8 cellular contexts compared by ENCODE assay signal in genomic region chr16:1678500-1679098, GRCh38. TPM values are rescaled to one million over a fixed set of nuclear protein-coding genes. Genes with fewer than 3 reads are reported as not detected.
A peak's percentile ranks its signal among the peaks of the same experiment; 100 is the strongest.
DNase-seq lines count a peak whose midpoint lies in the region; ATAC-seq and TF ChIP-seq lines count a peak whose summit lies in the region.

No MANE protein-coding gene starts in this region.

- DNase-seq in DMS153 treated with DMSO at 0.1 percent for 48 hours (lab: John Stamatoyannopoulos, UW; ENCODE audit: unreplicated experiment) (peak; percentile 4), DMS153 (lab: John Stamatoyannopoulos, UW) (no peak), T1000 (lab: John Stamatoyannopoulos, UW) (peak; percentile 28), breast epithelium (ENCODE audit: low spot score in 2 of 2) (peak; percentile 59 to 62), left kidney (ENCODE audit: low read depth, low spot score) (peak; percentile 70)
- DNase-seq in stimulated activated CD4-positive, alpha-beta T cell treated with anti-CD3 and anti-CD28 coated beads, Interleukin-2, amount 100 ng/mL, for 4 hours (ENCODE audit: low read depth), result peak; percentile 41

- ATAC-seq in HG03460 (IDR thresholded peaks at IDR 0.05; ENCODE audit: unreplicated experiment), result peak; percentile 13
- ATAC-seq in GM21786 (IDR thresholded peaks at IDR 0.05; ENCODE audit: unreplicated experiment), result no peak

- H3K27me3 ChIP-seq in breast epithelium, result no peaks in the 10 kb centered on the region

- no peak for TF ChIP-seq CTCF in breast epithelium (IDR thresholded peaks at IDR 0.05)

- no peaks in the 10 kb centered on the region for H3K4me1 ChIP-seq in breast epithelium

- H3K27ac ChIP-seq in breast epithelium, result peak overlapping the region; percentile 82 to 86

- no peaks in the 10 kb centered on the region for H3K9me3 ChIP-seq in breast epithelium

- H3K4me3 ChIP-seq in breast epithelium, result peak overlapping the region; percentile 74 to 89 (median 80)

- intact Hi-C loops in breast epithelium (cut with DNase I; ENCODE audit: low total_unique reads), result no loop called here

- TF ChIP-seq POLR2A in breast epithelium (IDR thresholded peaks at IDR 0.05), result no peak

- no peaks in the 10 kb centered on the region for H3K36me3 ChIP-seq in breast epithelium

RNA-seq across cellular contexts. Expression of gene JPT2, which starts 0.5 kb away (rescaled TPM):
- 10 to 100 TPM; 19.2 to 44.2 (median 36.0) TPM for total RNA-seq in breast epithelium

RNA-seq across cellular contexts. Expression of gene MAPK8IP3, which starts 27.4 kb away (rescaled TPM):
- 10 to 100 TPM; 41.1 to 82.6 (median 71.6) TPM for total RNA-seq in breast epithelium
